In the genomic region with DNA sequence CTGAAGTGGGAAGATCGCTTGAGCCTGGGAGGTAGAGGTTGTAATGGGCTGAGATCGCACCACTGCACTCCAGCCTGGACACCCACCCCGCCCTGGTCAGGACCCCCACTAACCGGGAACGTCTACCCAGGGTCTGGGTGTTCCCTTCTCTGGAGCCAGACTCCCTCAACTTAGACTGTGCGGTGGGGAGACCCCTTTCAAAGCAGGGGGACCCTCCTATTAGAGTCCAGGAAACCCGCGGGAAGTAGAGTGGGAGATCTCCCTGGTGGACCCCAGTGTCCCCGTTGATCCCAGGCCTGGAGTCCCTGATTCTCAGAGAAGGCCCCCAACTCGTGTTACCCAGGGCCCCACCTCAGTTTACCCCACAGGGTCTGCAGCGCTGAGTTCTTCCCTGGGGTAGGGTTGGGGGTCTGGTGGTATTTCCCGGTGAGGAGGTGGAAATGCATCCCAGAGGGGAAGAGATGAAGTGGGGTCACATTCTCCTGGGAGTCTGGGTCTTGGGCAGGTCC, we compare ENCODE assay signal across 8 cellular contexts. TPM values are rescaled to one million over a fixed set of nuclear protein-coding genes. Genes with fewer than 3 reads are reported as not detected.
DNase-seq lines count a peak whose midpoint lies in the region; ATAC-seq, FAIRE-seq and TF ChIP-seq lines count a peak whose summit lies in the region.

No MANE protein-coding gene starts in this region.

- FAIRE-seq in bronchial epithelial cell (lab: Jason Lieb, UNC), result no peak

- H3K4me1 ChIP-seq in A673 (ENCODE audit: insufficient read depth, low read length, poor library complexity, severe bottlenecking) (peaks cover 13% of the 10 kb centered on the region), HUES48 (ENCODE audit: control insufficient read depth, insufficient read depth, low read length) (peaks cover 3% of the 10 kb centered on the region; the same call in 1 of the 2 replicates), muscle layer of colon (ENCODE audit: insufficient read depth, low read length) (peaks cover 7% of the 10 kb centered on the region)

- H3K4me3 ChIP-seq in A673 (ENCODE audit: low read depth, low read length, poor library complexity, severe bottlenecking) (peak overlapping the region; percentile 72), HUES48 (ENCODE audit: low read depth, low read length) (peak overlapping the region; percentile 65; the same call in 1 of the 2 replicates), bronchial epithelial cell (ENCODE audit: low read depth, low read length) (peak overlapping the region; percentile 85), muscle layer of colon (ENCODE audit: low read depth in 1 of 2, low read length in 2 of 2) (peak overlapping the region; percentile 52 to 67)

- TF ChIP-seq CTCF in A673 (conservative IDR thresholded peaks at IDR 0.05; ENCODE audit: low read depth, low read length) (no peak), bronchial epithelial cell (IDR thresholded peaks at IDR 0.05; ENCODE audit: insufficient read depth, low read length, severe bottlenecking) (no peak)

- ATAC-seq in HG03432 (IDR thresholded peaks at IDR 0.05; ENCODE audit: unreplicated experiment), result no peak

- H3K9ac ChIP-seq in HUES48 (ENCODE audit: low read depth, low read length) (no peak overlapping the region), muscle layer of colon (ENCODE audit: low read length) (peak overlapping the region; percentile 61)

- H3K36me3 ChIP-seq in A673 (ENCODE audit: insufficient read depth, low read length, poor library complexity, severe bottlenecking) (peaks cover 6% of the 10 kb centered on the region), HUES48 (ENCODE audit: control insufficient read depth, insufficient read depth, low read length) (no peaks in the 10 kb centered on the region), bronchial epithelial cell (ENCODE audit: control insufficient read depth, insufficient read depth, low read length) (no peaks in the 10 kb centered on the region), muscle layer of colon (ENCODE audit: insufficient read depth, low read length) (no peaks in the 10 kb centered on the region)

- intact Hi-C loops in A673 (cut with micrococcal nuclease; ENCODE audit: unreplicated experiment), result loop anchor here (5.0 kb wide), 1 partner anchor 130 kb away; a partner anchor contains a TSS

- CTCF ChIA-PET in A673 (lab: Charles Lee), result no interaction called here

- BruUV-seq in A673 (replicated peaks; lab: Mats Ljungman, UMichigan), result no TSS peak

- DNase-seq in A673 (ENCODE audit: low spot score) (no peak), bronchial epithelial cell (ENCODE audit: low read depth) (no peak), DMS 273 treated with DMSO at 0.1 percent for 48 hours (lab: John Stamatoyannopoulos, UW) (no peak), SIG-M5 treated with dmso at 0.1 percent for 504 hours (lab: John Stamatoyannopoulos, UW; ENCODE audit: unreplicated experiment) (no peak), NCI-H146 treated with DMSO at 0.1 percent for 48 hours (lab: John Stamatoyannopoulos, UW; ENCODE audit: unreplicated experiment) (no peak)

- H3K9me3 ChIP-seq in A673 (ENCODE audit: low read depth, low read length, poor library complexity, severe bottlenecking) (no peaks in the 10 kb centered on the region), HUES48 (ENCODE audit: control insufficient read depth, insufficient read depth, low read length) (no peaks in the 10 kb centered on the region), muscle layer of colon (ENCODE audit: low read length) (no peaks in the 10 kb centered on the region)

- POLR2A ChIA-PET in A673 (lab: Charles Lee; ENCODE audit: low non-redundant PET), result no interaction called here

- H3K27me3 ChIP-seq in A673 (replicated peaks; ENCODE audit: insufficient read depth, low read depth, low read length, poor library complexity) (no peaks in the 10 kb centered on the region), HUES48 (ENCODE audit: control insufficient read depth, insufficient read depth, low read length) (peaks cover 21% of the 10 kb centered on the region), bronchial epithelial cell (ENCODE audit: control insufficient read depth, insufficient read depth, low read length) (no peaks in the 10 kb centered on the region), muscle layer of colon (ENCODE audit: control insufficient read depth in 1 of 2, insufficient read depth in 2 of 2, low read length in 2 of 2) (no peaks in the 10 kb centered on the region)

- peak overlapping the region; percentile 91 for H3K27ac ChIP-seq in A673 (ENCODE audit: low read depth, low read length, poor library complexity, severe bottlenecking)
- no peak overlapping the region for H3K27ac ChIP-seq in HUES48 (ENCODE audit: low read depth, low read length)
- peak overlapping the region; percentile 82 for H3K27ac ChIP-seq in muscle layer of colon (ENCODE audit: low read depth, low read length)

RNA-seq across cellular contexts. Expression of a gene that starts 6.1 kb away (rescaled TPM):
- total RNA-seq in A673 (2021) (11.7 and 13.3 TPM in 2 replicates), bronchial epithelial cell (6.1 and 7.2 TPM in 2 replicates)

RNA-seq across cellular contexts. Expression of a gene that starts 35.0 kb away (rescaled TPM):
- total RNA-seq in A673 (2021) (63.5 and 81.2 TPM in 2 replicates), bronchial epithelial cell (not detected in 2 replicates)

Comparison
In these comparisons a context has a peak if more than half of its experiments do, and no peak if none do; other contexts are left out.
1. RNA of a gene that starts 35.0 kb away (total RNA-seq): 63.5 to 81.2 TPM in A673; not detected in bronchial epithelial cell; every median in the first group is over 10 times any median in the second.
2. Peak in every context shown above with its lines, with median percentiles within 50 percentile points of each other: H3K4me3 ChIP-seq.